In the genomic region with DNA sequence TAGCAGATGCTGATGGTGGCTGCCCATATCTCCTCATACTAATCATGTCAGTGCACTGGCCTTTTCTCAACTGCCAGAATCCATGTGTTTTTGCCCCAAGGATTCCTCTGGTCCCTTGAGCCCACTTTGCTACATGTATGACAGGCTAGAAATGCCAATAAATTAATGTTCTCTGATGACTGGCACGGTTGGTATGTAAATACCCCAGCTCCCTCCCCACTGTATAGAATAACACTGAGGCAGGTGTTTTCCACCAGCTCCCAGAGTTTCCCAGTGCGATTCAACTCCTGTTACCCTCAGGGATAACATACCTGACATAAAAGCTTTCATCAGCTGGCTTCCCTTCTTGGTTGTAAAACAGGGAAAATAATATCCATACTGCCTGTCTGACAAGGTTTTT, we compare ENCODE assay signal across 31 cellular contexts. TPM values are rescaled to one million over a fixed set of nuclear protein-coding genes. Genes with fewer than 3 reads are reported as not detected.
"Had no signal": no experiment of that assay in that cellular context is flagged by ENCODE, and none has a peak within 500 bp of the region (broad histone marks: within the 10 kb centered on the region; RNA-seq: fewer than 3 reads in every experiment).

No MANE protein-coding gene starts in this region.

- H3K4me3 ChIP-seq: neural progenitor cell, ovary, psoas muscle, right lobe of liver, sigmoid colon, skin epidermis, smooth muscle cell, spleen, suprapubic skin, testis, tibial artery, transverse colon, upper lobe of right lung, uterus had no signal

- H3K4me1 ChIP-seq: neural progenitor cell, psoas muscle, sigmoid colon, suprapubic skin, testis, tibial artery, upper lobe of right lung, uterus had no signal

- H3K9ac ChIP-seq: neural progenitor cell, parathyroid adenoma had no signal

- H3K27me3 ChIP-seq: neural progenitor cell, ovary, right lobe of liver, sigmoid colon, spleen, suprapubic skin, testis, transverse colon, upper lobe of right lung, uterus had no signal

- H3K79me2 ChIP-seq: parathyroid adenoma had no signal

- ATAC-seq: natural killer cell; psoas muscle; right cardiac atrium; right lobe of liver; stimulated activated memory B cell treated with anti-CD40 and anti-IgM and Interleukin-4, amounts not matched to agents 10 μg/mL and 1 μg/mL and 100 μg/mL, for 72 hours; stimulated activated naive CD8-positive, alpha-beta T cell treated with anti-CD3 and anti-CD28 coated beads, Interleukin-15, amount 100 ng/mL, for 72 hours; stimulated activated naive CD8-positive, alpha-beta T cell treated with anti-CD3 and anti-CD28 coated beads, Interleukin-15, Interleukin-2, amounts not matched to agents 100 U/mL and 50 U/mL, for 24 hours; upper lobe of right lung had no signal

- H3K9me3 ChIP-seq: ovary, psoas muscle, right lobe of liver, sigmoid colon, spleen, suprapubic skin, testis, tibial artery, transverse colon, upper lobe of right lung, uterus had no signal

- DNase-seq: natural killer cell; occipital lobe; ovary; posterior cingulate gyrus; psoas muscle; right cardiac atrium; right lobe of liver; sigmoid colon; spleen; stimulated activated CD4-positive, alpha-beta T cell treated with anti-CD3 and anti-CD28 coated beads, Interleukin-12 subunit alpha, Interleukin-12 subunit beta, amount 100 ng/mL, for 4 hours; stimulated activated CD4-positive, alpha-beta T cell treated with anti-CD3 and anti-CD28 coated beads, Interleukin-1b, Interleukin-23, amount 100 ng/mL, for 48 hours; stimulated activated CD4-positive, alpha-beta T cell treated with anti-CD3 and anti-CD28 coated beads, Interleukin-4, amount 100 ng/mL, for 1 hour; stimulated activated CD4-positive, alpha-beta T cell treated with anti-CD3 and anti-CD28 coated beads, Interleukin-4, amount 100 ng/mL, for 4 hours; stimulated activated CD8-positive, alpha-beta memory T cell treated with anti-CD3 and anti-CD28 coated beads, Interleukin-4, amount 100 ng/mL, for 48 hours; stimulated activated naive CD4-positive, alpha-beta T cell; stimulated activated naive CD8-positive, alpha-beta T cell treated with anti-CD3 and anti-CD28 coated beads, Interleukin-15, amount 100 ng/mL, for 72 hours; stimulated activated naive CD8-positive, alpha-beta T cell treated with anti-CD3 and anti-CD28 coated beads, Interleukin-15, Interleukin-2, amounts not matched to agents 100 U/mL and 50 U/mL, for 24 hours; substantia nigra; testis; tibial artery; transverse colon; upper lobe of right lung; uterus had no signal

- H2AFZ ChIP-seq: neural progenitor cell, parathyroid adenoma had no signal

- H3K27ac ChIP-seq: neural progenitor cell, ovary, parathyroid adenoma, psoas muscle, right lobe of liver, sigmoid colon, skin epidermis, spleen, suprapubic skin, testis, tibial artery, transverse colon, upper lobe of right lung, uterus had no signal

- H3K36me3 ChIP-seq: neural progenitor cell, ovary, right lobe of liver, sigmoid colon, spleen, suprapubic skin, tibial artery, transverse colon, upper lobe of right lung, uterus had no signal

- H3K4me2 ChIP-seq: neural progenitor cell, smooth muscle cell had no signal

RNA-seq across cellular contexts. Expression of a gene that starts 9.0 kb away (rescaled TPM):
- total RNA-seq: occipital lobe, progenitor cell of endocrine pancreas, psoas muscle, right cardiac atrium, right lobe of liver, sigmoid colon, smooth muscle cell, spleen, upper lobe of right lung had no signal
- polyA plus RNA-seq: neural cell, right cardiac atrium, smooth muscle cell had no signal
